Comparison of ENCODE assay signal across 19 cellular contexts in genomic region chr6:107118976-107119375, GRCh38. TPM values are rescaled to one million over a fixed set of nuclear protein-coding genes. Genes with fewer than 3 reads are reported as not detected.
DNase-seq lines count a peak whose midpoint lies in the region; ATAC-seq and TF ChIP-seq lines count a peak whose summit lies in the region.
"Had no signal": no experiment of that assay in that cellular context is flagged by ENCODE, and none has a peak within 500 bp of the region (broad histone marks: within the 10 kb centered on the region; RNA-seq: fewer than 3 reads in every experiment).

No MANE protein-coding gene starts in this region.

- no peak overlapping the region for H2AFZ ChIP-seq in GM23338

- H4K20me1 ChIP-seq in GM23338 (replicated peaks; ENCODE audit: insufficient read depth) = no peaks in the 10 kb centered on the region

- no peaks in the 10 kb centered on the region for H3K9me2 ChIP-seq in GM23338 (ENCODE audit: insufficient read depth)

- DNase-seq in NCI-H146 (lab: John Stamatoyannopoulos, UW) (peak; percentile 38), NCI-H146 treated with DMSO at 0.1 percent for 48 hours (lab: John Stamatoyannopoulos, UW; ENCODE audit: unreplicated experiment) (no peak), GM23338 (ENCODE audit: low spot score) (no peak), NB4 (ENCODE audit: low read depth) (peak; percentile 83), choroid plexus epithelial cell (ENCODE audit: low read depth) (peak; percentile 55), thyroid gland (no peak)
- DNase-seq: activated CD8-positive, alpha-beta memory T cell treated with anti-CD3 and anti-CD28 coated beads for 24 hours; activated effector memory CD4-positive, alpha-beta T cell treated with anti-CD3 and anti-CD28 coated beads, Interleukin-2, amount 50 U/mL, for 16 hours; aorta; CD4-positive, alpha-beta memory T cell; cortex of kidney; HFFc6; occipital lobe; stimulated activated naive CD4-positive, alpha-beta T cell had no signal

- peaks cover 10% of the 10 kb centered on the region for H3K27me3 Mint-ChIP-seq in GM23338 (ENCODE audit: insufficient read depth, low read depth, poor library complexity)

- no peaks in the 10 kb centered on the region for H3K9me3 ChIP-seq in thyroid gland
- H3K9me3 ChIP-seq: A549, vagina had no signal

- H3K36me3 ChIP-seq in GM23338 (ENCODE audit: insufficient read depth) (no peaks in the 10 kb centered on the region), thyroid gland (no peaks in the 10 kb centered on the region)
- H3K36me3 ChIP-seq: vagina had no signal

- peak overlapping the region; percentile 88 for H3K27ac Mint-ChIP-seq in GM23338
- H3K27ac Mint-ChIP-seq: CD4-positive, alpha-beta memory T cell; HFFc6 had no signal

- 0 out of 2 replicates have a peak overlapping the region, but pooled peaks have one; percentile 9 for H3K4me2 ChIP-seq in GM23338
- H3K4me2 ChIP-seq: A549 had no signal

- H3K4me3 Mint-ChIP-seq in GM23338 = no peak overlapping the region
- H3K4me3 Mint-ChIP-seq: CD4-positive, alpha-beta memory T cell; HFFc6 had no signal

- intact Hi-C loops in thyroid gland (cut with DNase I) = loop anchor here (5.0 kb wide), 1 partner anchor 92 kb away; the partner anchor contains the start of gene MTRES1

- TF ChIP-seq POLR2A in NB4 (IDR thresholded peaks at IDR 0.05; ENCODE audit: extremely low read depth, insufficient read length) (peak; percentile 40), thyroid gland (IDR thresholded peaks at IDR 0.05) (no peak)

- H3K4me1 ChIP-seq in GM23338 (ENCODE audit: insufficient read depth) (peaks cover 16% of the 10 kb centered on the region), thyroid gland (peaks cover under 1% of the 10 kb centered on the region in 2 donors)

- H3K27me3 ChIP-seq in GM23338 (ENCODE audit: insufficient read depth) (no peaks in the 10 kb centered on the region), thyroid gland (no peaks in the 10 kb centered on the region)
- H3K27me3 ChIP-seq: vagina had no signal

- WGBS in thyroid gland, 2 donors = 64 to 72% methylated on average over 2 of the region's 2 CpGs

- peaks cover 1% of the 10 kb centered on the region for H3K79me2 ChIP-seq in GM23338 (replicated peaks; ENCODE audit: insufficient read depth)

- H3K4me3 ChIP-seq in GM23338 (no peak overlapping the region), NB4 (ENCODE audit: low read depth, low read length) (no peak overlapping the region), choroid plexus epithelial cell (ENCODE audit: low read depth, low read length) (no peak overlapping the region), thyroid gland (replicated peaks in 1 of 3) (no peak overlapping the region)
- H3K4me3 ChIP-seq: A549, vagina had no signal

- no peaks in the 10 kb centered on the region; the same call in 2 of the 3 replicates for H3K9me3 Mint-ChIP-seq in GM23338
- H3K9me3 Mint-ChIP-seq: CD4-positive, alpha-beta memory T cell; HFFc6 had no signal

- H3K27ac ChIP-seq in GM23338 (ENCODE audit: low read depth) = peak overlapping the region; percentile 99
- no peak overlapping the region for H3K27ac ChIP-seq in thyroid gland
- H3K27ac ChIP-seq: A549, vagina had no signal

- ATAC-seq in GM23338 (peak; percentile 10; the same call in 2 of the 3 replicates), GM21381 (IDR thresholded peaks at IDR 0.05; ENCODE audit: unreplicated experiment) (no peak), GM21529 (IDR thresholded peaks at IDR 0.05; ENCODE audit: unreplicated experiment) (no peak)
- ATAC-seq: A549, SK-N-SH treated with all-trans-retinoic acid at 6 μM for 48 hours had no signal

- 0 out of 2 replicates have a peak, but pooled peaks cover 5% of the 10 kb centered on the region for H3F3A ChIP-seq in GM23338 (replicated peaks; ENCODE audit: low read depth)

- H3K36me3 Mint-ChIP-seq in GM23338 (ENCODE audit: low read depth) = peaks cover under 1% of the 10 kb centered on the region; the same call in 1 of the 3 replicates

- peaks cover 32% of the 10 kb centered on the region for H3K4me1 Mint-ChIP-seq in GM23338

- TF ChIP-seq CTCF in GM23338 (conservative IDR thresholded peaks at IDR 0.05; ENCODE audit: low read depth in 2 of 2) (no peak), NB4 (IDR thresholded peaks at IDR 0.05; ENCODE audit: low read depth, low read length) (no peak), choroid plexus epithelial cell (conservative IDR thresholded peaks at IDR 0.05; ENCODE audit: low read depth, low read length) (no peak), thyroid gland (IDR thresholded peaks at IDR 0.05) (no peak)

TF ChIP-seq in GM23338, 12 proteins besides CTCF, POLR2A, EP300 and RAD21:
- TF ChIP-seq, protein P1, sequence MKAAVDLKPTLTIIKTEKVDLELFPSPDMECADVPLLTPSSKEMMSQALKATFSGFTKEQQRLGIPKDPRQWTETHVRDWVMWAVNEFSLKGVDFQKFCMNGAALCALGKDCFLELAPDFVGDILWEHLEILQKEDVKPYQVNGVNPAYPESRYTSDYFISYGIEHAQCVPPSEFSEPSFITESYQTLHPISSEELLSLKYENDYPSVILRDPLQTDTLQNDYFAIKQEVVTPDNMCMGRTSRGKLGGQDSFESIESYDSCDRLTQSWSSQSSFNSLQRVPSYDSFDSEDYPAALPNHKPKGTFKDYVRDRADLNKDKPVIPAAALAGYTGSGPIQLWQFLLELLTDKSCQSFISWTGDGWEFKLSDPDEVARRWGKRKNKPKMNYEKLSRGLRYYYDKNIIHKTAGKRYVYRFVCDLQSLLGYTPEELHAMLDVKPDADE (IDR thresholded peaks at IDR 0.05) = no peak
- TF ChIP-seq STAT1 (IDR thresholded peaks at IDR 0.05; ENCODE audit: unreplicated experiment) = no peak
- TF ChIP-seq, protein P2, sequence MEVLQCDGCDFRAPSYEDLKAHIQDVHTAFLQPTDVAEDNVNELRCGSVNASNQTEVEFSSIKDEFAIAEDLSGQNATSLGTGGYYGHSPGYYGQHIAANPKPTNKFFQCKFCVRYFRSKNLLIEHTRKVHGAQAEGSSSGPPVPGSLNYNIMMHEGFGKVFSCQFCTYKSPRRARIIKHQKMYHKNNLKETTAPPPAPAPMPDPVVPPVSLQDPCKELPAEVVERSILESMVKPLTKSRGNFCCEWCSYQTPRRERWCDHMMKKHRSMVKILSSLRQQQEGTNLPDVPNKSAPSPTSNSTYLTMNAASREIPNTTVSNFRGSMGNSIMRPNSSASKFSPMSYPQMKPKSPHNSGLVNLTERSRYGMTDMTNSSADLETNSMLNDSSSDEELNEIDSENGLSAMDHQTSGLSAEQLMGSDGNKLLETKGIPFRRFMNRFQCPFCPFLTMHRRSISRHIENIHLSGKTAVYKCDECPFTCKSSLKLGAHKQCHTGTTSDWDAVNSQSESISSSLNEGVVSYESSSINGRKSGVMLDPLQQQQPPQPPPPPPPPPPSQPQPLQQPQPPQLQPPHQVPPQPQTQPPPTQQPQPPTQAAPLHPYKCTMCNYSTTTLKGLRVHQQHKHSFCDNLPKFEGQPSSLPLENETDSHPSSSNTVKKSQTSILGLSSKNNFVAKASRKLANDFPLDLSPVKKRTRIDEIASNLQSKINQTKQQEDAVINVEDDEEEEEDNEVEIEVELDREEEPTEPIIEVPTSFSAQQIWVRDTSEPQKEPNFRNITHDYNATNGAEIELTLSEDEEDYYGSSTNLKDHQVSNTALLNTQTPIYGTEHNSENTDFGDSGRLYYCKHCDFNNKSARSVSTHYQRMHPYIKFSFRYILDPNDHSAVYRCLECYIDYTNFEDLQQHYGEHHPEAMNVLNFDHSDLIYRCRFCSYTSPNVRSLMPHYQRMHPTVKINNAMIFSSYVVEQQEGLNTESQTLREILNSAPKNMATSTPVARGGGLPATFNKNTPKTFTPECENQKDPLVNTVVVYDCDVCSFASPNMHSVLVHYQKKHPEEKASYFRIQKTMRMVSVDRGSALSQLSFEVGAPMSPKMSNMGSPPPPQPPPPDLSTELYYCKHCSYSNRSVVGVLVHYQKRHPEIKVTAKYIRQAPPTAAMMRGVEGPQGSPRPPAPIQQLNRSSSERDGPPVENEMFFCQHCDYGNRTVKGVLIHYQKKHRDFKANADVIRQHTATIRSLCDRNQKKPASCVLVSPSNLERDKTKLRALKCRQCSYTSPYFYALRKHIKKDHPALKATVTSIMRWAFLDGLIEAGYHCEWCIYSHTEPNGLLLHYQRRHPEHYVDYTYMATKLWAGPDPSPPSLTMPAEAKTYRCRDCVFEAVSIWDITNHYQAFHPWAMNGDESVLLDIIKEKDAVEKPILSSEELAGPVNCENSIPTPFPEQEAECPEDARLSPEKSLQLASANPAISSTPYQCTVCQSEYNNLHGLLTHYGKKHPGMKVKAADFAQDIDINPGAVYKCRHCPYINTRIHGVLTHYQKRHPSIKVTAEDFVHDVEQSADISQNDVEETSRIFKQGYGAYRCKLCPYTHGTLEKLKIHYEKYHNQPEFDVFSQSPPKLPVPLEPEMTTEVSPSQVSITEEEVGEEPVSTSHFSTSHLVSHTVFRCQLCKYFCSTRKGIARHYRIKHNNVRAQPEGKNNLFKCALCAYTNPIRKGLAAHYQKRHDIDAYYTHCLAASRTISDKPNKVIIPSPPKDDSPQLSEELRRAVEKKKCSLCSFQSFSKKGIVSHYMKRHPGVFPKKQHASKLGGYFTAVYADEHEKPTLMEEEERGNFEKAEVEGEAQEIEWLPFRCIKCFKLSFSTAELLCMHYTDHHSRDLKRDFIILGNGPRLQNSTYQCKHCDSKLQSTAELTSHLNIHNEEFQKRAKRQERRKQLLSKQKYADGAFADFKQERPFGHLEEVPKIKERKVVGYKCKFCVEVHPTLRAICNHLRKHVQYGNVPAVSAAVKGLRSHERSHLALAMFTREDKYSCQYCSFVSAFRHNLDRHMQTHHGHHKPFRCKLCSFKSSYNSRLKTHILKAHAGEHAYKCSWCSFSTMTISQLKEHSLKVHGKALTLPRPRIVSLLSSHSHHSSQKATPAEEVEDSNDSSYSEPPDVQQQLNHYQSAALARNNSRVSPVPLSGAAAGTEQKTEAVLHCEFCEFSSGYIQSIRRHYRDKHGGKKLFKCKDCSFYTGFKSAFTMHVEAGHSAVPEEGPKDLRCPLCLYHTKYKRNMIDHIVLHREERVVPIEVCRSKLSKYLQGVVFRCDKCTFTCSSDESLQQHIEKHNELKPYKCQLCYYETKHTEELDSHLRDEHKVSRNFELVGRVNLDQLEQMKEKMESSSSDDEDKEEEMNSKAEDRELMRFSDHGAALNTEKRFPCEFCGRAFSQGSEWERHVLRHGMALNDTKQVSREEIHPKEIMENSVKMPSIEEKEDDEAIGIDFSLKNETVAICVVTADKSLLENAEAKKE (CRISPR knock-in tag; IDR thresholded peaks at IDR 0.05) = no peak
- no peak for TF ChIP-seq POLR2AphosphoS5 (IDR thresholded peaks at IDR 0.05; ENCODE audit: low read depth)
- TF ChIP-seq EZH2phosphoT487 (IDR thresholded peaks at IDR 0.05; ENCODE audit: unreplicated experiment) = no peak
- TF ChIP-seq ZNF331 (CRISPR knock-in tag; IDR thresholded peaks at IDR 0.05; ENCODE audit: low read depth) = no peak

RNA-seq across cellular contexts. Expression of gene BEND3, which starts 3.7 kb away (rescaled TPM):
- 30.5 and 33.7 TPM in 2 replicates for total RNA-seq in GM23338 (2014; rRNA removed; shearing (Covaris generic))
- polyA plus RNA-seq in GM23338 (2016; fragmentation: Nextera tagmentation; extraction: Ambion mirVana) = 8.6 and 9.2 TPM in 2 replicates
- total RNA-seq in thyroid gland = 1 to 10 TPM; 2.5 to 5.9 (median 2.7) TPM

Comparison
In these comparisons a context has a peak if more than half of its experiments do, and no peak if none do; other contexts are left out.
1. DNase-seq: peak in NCI-H146 (single experiment), NB4 (single experiment) and choroid plexus epithelial cell (single experiment); none in NCI-H146 treated with DMSO at 0.1 percent for 48 hours (single experiment), GM23338 (single experiment) and thyroid gland (0 of 2).